In genomic region chr1:176178316-176178715, GRCh38 we compare ENCODE assay signal across 12 cellular contexts. TPM values are rescaled to one million over a fixed set of nuclear protein-coding genes. Genes with fewer than 3 reads are reported as not detected.
A peak's percentile ranks its signal among the peaks of the same experiment; 100 is the strongest.
DNase-seq lines count a peak whose midpoint lies in the region; ATAC-seq and TF ChIP-seq lines count a peak whose summit lies in the region.
"Had no signal": no experiment of that assay in that cellular context is flagged by ENCODE, and none has a peak within 500 bp of the region (broad histone marks: within the 10 kb centered on the region; RNA-seq: fewer than 3 reads in every experiment).

No MANE protein-coding gene starts in this region.

- H3K4me2 ChIP-seq in DOHH2 (ENCODE audit: low read length): peak overlapping the region; percentile 69

- H3K9me2 ChIP-seq in DOHH2 (replicated peaks; ENCODE audit: control insufficient read depth, low read length): no peaks in the 10 kb centered on the region

- DNase-seq in activated naive CD4-positive, alpha-beta T cell treated with anti-CD3 and anti-CD28 coated beads, Interleukin-2, amount 50 U/mL, for 72 hours (ENCODE audit: low spot score in 2 of 2): no peak
- DNase-seq in left lobe of liver (ENCODE audit: low spot score) (no peak), DMS 273 treated with DMSO at 0.1 percent for 48 hours (lab: John Stamatoyannopoulos, UW) (no peak), COR-L47 (lab: John Stamatoyannopoulos, UW) (no peak), H4 (ENCODE audit: low spot score) (no peak)
- DNase-seq: activated CD4-positive, CD25-positive, alpha-beta regulatory T cell treated with anti-CD3 and anti-CD28 coated beads, Interleukin-2, amount 50 U/mL, for 72 hours; C1 segment of cervical spinal cord; spleen had no signal

- H3K27ac Mint-ChIP-seq in activated naive CD4-positive, alpha-beta T cell treated with anti-CD3 and anti-CD28 coated beads, Interleukin-2, amount 50 U/mL, for 72 hours: peak overlapping the region; percentile 86 to 98

- H3K4me1 ChIP-seq in DOHH2 (ENCODE audit: control insufficient read depth, low read length): peaks cover 46% of the 10 kb centered on the region

- peaks cover 89% of the 10 kb centered on the region for H3K79me2 ChIP-seq in DOHH2 (ENCODE audit: control insufficient read depth, low read length)

- H3F3A ChIP-seq in DOHH2 (ENCODE audit: control insufficient read depth, insufficient read depth): no peaks in the 10 kb centered on the region

- no peaks in the 10 kb centered on the region for H3K9me3 ChIP-seq in DOHH2 (ENCODE audit: control insufficient read depth, insufficient read depth, low read length)
- H3K9me3 ChIP-seq: spleen had no signal

- peaks cover 22 to 56% of the 10 kb centered on the region in 2 donors for H3K36me3 Mint-ChIP-seq in activated naive CD4-positive, alpha-beta T cell treated with anti-CD3 and anti-CD28 coated beads, Interleukin-2, amount 50 U/mL, for 72 hours

- TF ChIP-seq CTCF in DOHH2 (IDR thresholded peaks at IDR 0.05; ENCODE audit: low read depth, low read length, poor library complexity, severe bottlenecking): no peak

- H4K20me1 ChIP-seq in DOHH2 (ENCODE audit: control insufficient read depth, insufficient read depth, low read depth, low read length): no peaks in the 10 kb centered on the region

- H3K36me3 ChIP-seq in DOHH2 (ENCODE audit: control insufficient read depth, low read length): peaks cover 67% of the 10 kb centered on the region

- no peaks in the 10 kb centered on the region for H3K9me3 Mint-ChIP-seq in activated naive CD4-positive, alpha-beta T cell treated with anti-CD3 and anti-CD28 coated beads, Interleukin-2, amount 50 U/mL, for 72 hours

- H3K4me3 ChIP-seq in DOHH2 (ENCODE audit: low read length): peak overlapping the region; percentile 45
- H3K4me3 ChIP-seq: lung, spleen had no signal

- no peaks in the 10 kb centered on the region for H3K27me3 ChIP-seq in DOHH2 (ENCODE audit: control insufficient read depth, low read length)
- H3K27me3 ChIP-seq: spleen had no signal

- peak overlapping the region; percentile 66 for H3K27ac ChIP-seq in DOHH2 (ENCODE audit: low read depth, low read length)

- peak; percentile 15 for ATAC-seq in HG03064 (IDR thresholded peaks at IDR 0.05; ENCODE audit: low read depth, unreplicated experiment)
- peak; percentile 26 to 34 for ATAC-seq in activated naive CD4-positive, alpha-beta T cell treated with anti-CD3 and anti-CD28 coated beads, Interleukin-2, amount 50 U/mL, for 72 hours
- peak; percentile 39 for ATAC-seq in left lobe of liver
- ATAC-seq in GM19351 (IDR thresholded peaks at IDR 0.05; ENCODE audit: unreplicated experiment): no peak

RNA-seq across cellular contexts. Expression of gene COP1, which starts 28.8 kb away (rescaled TPM):
- total RNA-seq in activated naive CD4-positive, alpha-beta T cell treated with anti-CD3 and anti-CD28 coated beads, Interleukin-2, amount 50 U/mL, for 72 hours: 10 to 100 TPM; 43.6 to 64.1 TPM
- 21.9 TPM for total RNA-seq in left lobe of liver
- 25.9 and 29.4 TPM in 2 replicates for total RNA-seq in H4 (2014; rRNA removed; shearing (Covaris generic))
